23 cellular contexts compared by ENCODE assay signal in genomic region chr5:149904293-149904886, GRCh38. TPM values are rescaled to one million over a fixed set of nuclear protein-coding genes. Genes with fewer than 3 reads are reported as not detected.
DNase-seq lines count a peak whose midpoint lies in the region; ATAC-seq, FAIRE-seq and TF ChIP-seq lines count a peak whose summit lies in the region.
"Had no signal": no experiment of that assay in that cellular context is flagged by ENCODE, and none has a peak within 500 bp of the region (broad histone marks: within the 10 kb centered on the region; RNA-seq: fewer than 3 reads in every experiment).

No MANE protein-coding gene starts in this region.

- TF ChIP-seq EP300 in A549 (IDR thresholded peaks at IDR 0.05), result no peak

- POLR2A ChIA-PET in A549 (lab: Yijun Ruan, JAX), result no interaction called here

- H3K4me1 ChIP-seq in A549, result 0 out of 3 replicates have a peak, but pooled peaks cover 7% of the 10 kb centered on the region
- H3K4me1 ChIP-seq: gastroesophageal sphincter had no signal

- no peak for TF ChIP-seq CTCF in A549 (IDR thresholded peaks at IDR 0.05)
- TF ChIP-seq CTCF in fibroblast of villous mesenchyme (IDR thresholded peaks at IDR 0.05; ENCODE audit: insufficient read depth, low read depth, low read length), result no peak

- no peak for TF ChIP-seq RAD21 in A549 (conservative IDR thresholded peaks at IDR 0.05 in 1 of 2, IDR thresholded peaks at IDR 0.05 in 1 of 2)

- no peak for DNase-seq in A549 (ENCODE audit: low read depth in 1 of 2, low spot score in 1 of 2)
- peak; percentile 42 for DNase-seq in GF-D8 (lab: John Stamatoyannopoulos, UW)
- peak; percentile 29 for DNase-seq in OCI-M1 (lab: John Stamatoyannopoulos, UW)
- peak; percentile 43 for DNase-seq in fibroblast of villous mesenchyme (ENCODE audit: low read depth)
- DNase-seq in frontal cortex (ENCODE audit: low spot score in 2 of 2), result no peak
- no peak for DNase-seq in activated CD4-positive, CD25-positive, alpha-beta regulatory T cell (lab: John Stamatoyannopoulos, UW)
- DNase-seq in stimulated activated CD4-positive, alpha-beta T cell treated with anti-CD3 and anti-CD28 coated beads, Interleukin-1b, Interleukin-23, amount 100 ng/mL, for 48 hours, result no peak
- DNase-seq: activated CD4-positive, alpha-beta T cell treated with anti-CD3 and anti-CD28 coated beads for 4 hours; activated CD8-positive, alpha-beta memory T cell treated with anti-CD3 and anti-CD28 coated beads, Interleukin-2, amount 10 ng/mL, durations not matched to agents 7 days and 5 days; brain microvascular endothelial cell; GM23248; NCI-H1694; NCI-H446; testis had no signal

- 38% methylated on average over 4 of the region's 4 CpGs for WGBS in A549 (ENCODE audit: missing lambda C conversion rate)

- FAIRE-seq in A549 (lab: Jason Lieb, UNC) (no peak), frontal cortex (lab: Jason Lieb, UNC) (no peak)
- FAIRE-seq: GM18507, RCC 7860 had no signal

- H3K9me3 ChIP-seq in A549, result no peaks in the 10 kb centered on the region
- H3K9me3 ChIP-seq: gastroesophageal sphincter, neutrophil, testis had no signal

- CTCF ChIA-PET in A549 (lab: Yijun Ruan, JAX), result interaction anchor here (1.0 to 1.4 kb wide), 3 partner anchors 11 to 65 kb away, joined by 3 to 8 read pairs (median 4); no protein-coding TSS in a partner anchor

- H3K4me3 ChIP-seq in A549 (no peak overlapping the region), fibroblast of villous mesenchyme (ENCODE audit: low read depth, low read length) (no peak overlapping the region)
- H3K4me3 ChIP-seq: gastroesophageal sphincter, GM23248, SK-N-MC, testis had no signal

- no peak overlapping the region for H3K4me2 ChIP-seq in A549

- TF ChIP-seq POLR2A in A549 (IDR thresholded peaks at IDR 0.05; ENCODE audit: low read length), result no peak

- H3K27ac ChIP-seq in A549, result peak overlapping the region; percentile 4 to 19; a peak in 2 of 6 replicates
- H3K27ac ChIP-seq: brain microvascular endothelial cell, gastroesophageal sphincter, GM23248, neutrophil, SK-N-MC, testis had no signal

- peak; percentile 75 to 82; a peak in 5 of 6 replicates for ATAC-seq in A549
- ATAC-seq: activated CD8-positive, alpha-beta memory T cell treated with anti-CD3 and anti-CD28 coated beads, Interleukin-2, amount 10 ng/mL, durations not matched to agents 7 days and 5 days; gastroesophageal sphincter; left lobe of liver had no signal

TF ChIP-seq in A549, 52 proteins besides CTCF, POLR2A, EP300 and RAD21:
- TF ChIP-seq CBX8 (IDR thresholded peaks at IDR 0.05) (no peak), ZSCAN20 (CRISPR knock-in tag; IDR thresholded peaks at IDR 0.05) (no peak)

RNA-seq across cellular contexts. Expression of gene PDE6A, which starts 40.2 kb away (rescaled TPM):
- polyA plus RNA-seq in A549 (2011; rRNA removed), result 0.30 and 0.35 TPM in 2 replicates
- 0.15 and 0.23 TPM in 2 replicates for polyA plus RNA-seq in A549 (2012; cell fraction: cytosol; rRNA removed)
- 0.47 and 0.60 TPM in 2 replicates for polyA plus RNA-seq in A549 (2012; cell fraction: nucleus; rRNA removed)
- polyA plus RNA-seq in A549 (2017; fragmentation: RNase III; extraction: RNeasy Plus Mini Kit Qiagen cat#74134 plus additional on column Dnase treatment), result 0.20 to 0.30 TPM (median 0.28 TPM) in 3 replicates
- 0.39 and 0.41 TPM in 2 replicates for polyA minus RNA-seq in A549 (2011; rRNA and poly(A)+ RNA removed)
- under 0.01 TPM in 1 of 2 replicates, not detected in the other for total RNA-seq in fibroblast of villous mesenchyme
- total RNA-seq in frontal cortex, result not detected
- total RNA-seq: activated CD8-positive, alpha-beta memory T cell treated with anti-CD3 and anti-CD28 coated beads, Interleukin-2, amount 10 ng/mL, durations not matched to agents 7 days and 5 days; activated T-helper 2 cell treated with anti-CD3 and anti-CD28 coated beads, Interferon-gamma antibody, Interleukin-2, Interleukin-4, amounts not matched to agents 10 μg/mL and 5 μg/mL and 100 μg/mL, durations not matched to agents 14 hours and 24 hours and 36 hours; Daoy; GM23248; left lobe of liver; mucosa of gallbladder had no signal
- polyA plus RNA-seq: GM23248 had no signal

RNA-seq across cellular contexts. Expression of gene SLC26A2, which starts 56.2 kb away (rescaled TPM):
- polyA plus RNA-seq in A549 (2011; rRNA removed), result 23.2 and 31.9 TPM in 2 replicates
- polyA plus RNA-seq in A549 (2012; cell fraction: cytosol; rRNA removed), result 5.2 and 6.7 TPM in 2 replicates
- polyA plus RNA-seq in A549 (2012; cell fraction: nucleus; rRNA removed), result 6.1 and 12.5 TPM in 2 replicates
- polyA plus RNA-seq in A549 (2017; fragmentation: RNase III; extraction: RNeasy Plus Mini Kit Qiagen cat#74134 plus additional on column Dnase treatment), result 28.4 to 33.5 TPM (median 32.2 TPM) in 3 replicates
- polyA minus RNA-seq in A549 (2011; rRNA and poly(A)+ RNA removed), result 49.3 and 53.2 TPM in 2 replicates
- total RNA-seq in fibroblast of villous mesenchyme, result 16.4 and 21.6 TPM in 2 replicates
- 16.3 TPM for total RNA-seq in frontal cortex

Comparison
In these comparisons a context has a peak if more than half of its experiments do, and no peak if none do; other contexts are left out.
1. DNase-seq: peak in GF-D8 (single experiment), OCI-M1 (single experiment) and fibroblast of villous mesenchyme (single experiment); none in A549 (0 of 2), frontal cortex (0 of 2), activated CD4-positive, CD25-positive, alpha-beta regulatory T cell (0 of 4) and stimulated activated CD4-positive, alpha-beta T cell treated with anti-CD3 and anti-CD28 coated beads, Interleukin-1b, Interleukin-23, amount 100 ng/mL, for 48 hours (single experiment).